Comparison of ENCODE assay signal across 1 cellular context in the genomic region with DNA sequence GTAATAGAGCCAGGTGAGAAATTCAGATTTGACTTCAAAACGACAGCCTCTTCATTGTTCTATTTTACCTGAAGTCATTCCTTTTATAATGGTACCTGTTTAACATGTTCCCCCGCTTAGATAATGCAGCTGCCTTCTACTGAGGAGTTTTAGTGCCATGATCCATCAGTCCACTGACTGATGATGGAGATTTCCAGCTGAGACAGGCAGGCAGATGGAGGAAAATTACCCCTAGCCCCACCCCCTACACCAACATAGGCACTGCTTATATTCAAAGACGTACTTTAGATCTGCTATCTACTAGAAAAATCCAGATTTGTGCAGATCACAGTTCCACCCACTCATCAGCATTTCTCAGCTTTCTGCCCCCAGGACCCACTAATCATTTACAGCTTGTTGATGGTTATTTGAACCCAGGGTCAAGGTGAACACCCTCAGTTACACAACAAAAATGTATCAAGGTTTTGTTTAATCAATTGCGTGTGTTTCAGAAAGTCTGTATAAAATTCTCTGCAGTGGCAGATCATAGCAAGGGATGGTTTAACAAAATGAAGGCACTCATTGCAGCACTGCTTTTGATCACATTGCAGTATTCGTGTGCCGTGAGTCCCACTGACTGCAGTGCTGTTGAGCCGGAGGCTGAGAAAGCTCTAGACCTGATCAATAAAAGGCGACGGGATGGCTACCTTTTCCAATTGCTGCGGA.
TF ChIP-seq lines count a peak whose summit lies in the region.

A gene with protein sequence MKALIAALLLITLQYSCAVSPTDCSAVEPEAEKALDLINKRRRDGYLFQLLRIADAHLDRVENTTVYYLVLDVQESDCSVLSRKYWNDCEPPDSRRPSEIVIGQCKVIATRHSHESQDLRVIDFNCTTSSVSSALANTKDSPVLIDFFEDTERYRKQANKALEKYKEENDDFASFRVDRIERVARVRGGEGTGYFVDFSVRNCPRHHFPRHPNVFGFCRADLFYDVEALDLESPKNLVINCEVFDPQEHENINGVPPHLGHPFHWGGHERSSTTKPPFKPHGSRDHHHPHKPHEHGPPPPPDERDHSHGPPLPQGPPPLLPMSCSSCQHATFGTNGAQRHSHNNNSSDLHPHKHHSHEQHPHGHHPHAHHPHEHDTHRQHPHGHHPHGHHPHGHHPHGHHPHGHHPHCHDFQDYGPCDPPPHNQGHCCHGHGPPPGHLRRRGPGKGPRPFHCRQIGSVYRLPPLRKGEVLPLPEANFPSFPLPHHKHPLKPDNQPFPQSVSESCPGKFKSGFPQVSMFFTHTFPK (plus strand): TSS at position 531 of the 705 bp plus-strand sequence. CDS start 18 bp downstream, at position 549.

TF ChIP-seq in liver, 16 proteins besides CTCF, POLR2A, EP300 and RAD21 (continued from another document):
- TF ChIP-seq, protein P1, sequence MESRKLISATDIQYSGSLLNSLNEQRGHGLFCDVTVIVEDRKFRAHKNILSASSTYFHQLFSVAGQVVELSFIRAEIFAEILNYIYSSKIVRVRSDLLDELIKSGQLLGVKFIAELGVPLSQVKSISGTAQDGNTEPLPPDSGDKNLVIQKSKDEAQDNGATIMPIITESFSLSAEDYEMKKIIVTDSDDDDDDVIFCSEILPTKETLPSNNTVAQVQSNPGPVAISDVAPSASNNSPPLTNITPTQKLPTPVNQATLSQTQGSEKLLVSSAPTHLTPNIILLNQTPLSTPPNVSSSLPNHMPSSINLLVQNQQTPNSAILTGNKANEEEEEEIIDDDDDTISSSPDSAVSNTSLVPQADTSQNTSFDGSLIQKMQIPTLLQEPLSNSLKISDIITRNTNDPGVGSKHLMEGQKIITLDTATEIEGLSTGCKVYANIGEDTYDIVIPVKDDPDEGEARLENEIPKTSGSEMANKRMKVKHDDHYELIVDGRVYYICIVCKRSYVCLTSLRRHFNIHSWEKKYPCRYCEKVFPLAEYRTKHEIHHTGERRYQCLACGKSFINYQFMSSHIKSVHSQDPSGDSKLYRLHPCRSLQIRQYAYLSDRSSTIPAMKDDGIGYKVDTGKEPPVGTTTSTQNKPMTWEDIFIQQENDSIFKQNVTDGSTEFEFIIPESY (IDR thresholded peaks at IDR 0.05): peak; percentile 84
- TF ChIP-seq FOXA1 (IDR thresholded peaks at IDR 0.05) (peak; percentile 38), YY1 (IDR thresholded peaks at IDR 0.05) (peak; percentile 92), RXRA (IDR thresholded peaks at IDR 0.05) (peak; percentile 84 to 95), GABPA (IDR thresholded peaks at IDR 0.05 in 1 of 2, conservative IDR thresholded peaks at IDR 0.05 in 1 of 2) (no peak), TAF1 (conservative IDR thresholded peaks at IDR 0.05) (peak; percentile 13), SP1 (IDR thresholded peaks at IDR 0.05) (peak; percentile 82), NR2F2 (IDR thresholded peaks at IDR 0.05) (peak; percentile 75), HNF4G (IDR thresholded peaks at IDR 0.05) (peak; percentile 73)
- TF ChIP-seq, protein P2, sequence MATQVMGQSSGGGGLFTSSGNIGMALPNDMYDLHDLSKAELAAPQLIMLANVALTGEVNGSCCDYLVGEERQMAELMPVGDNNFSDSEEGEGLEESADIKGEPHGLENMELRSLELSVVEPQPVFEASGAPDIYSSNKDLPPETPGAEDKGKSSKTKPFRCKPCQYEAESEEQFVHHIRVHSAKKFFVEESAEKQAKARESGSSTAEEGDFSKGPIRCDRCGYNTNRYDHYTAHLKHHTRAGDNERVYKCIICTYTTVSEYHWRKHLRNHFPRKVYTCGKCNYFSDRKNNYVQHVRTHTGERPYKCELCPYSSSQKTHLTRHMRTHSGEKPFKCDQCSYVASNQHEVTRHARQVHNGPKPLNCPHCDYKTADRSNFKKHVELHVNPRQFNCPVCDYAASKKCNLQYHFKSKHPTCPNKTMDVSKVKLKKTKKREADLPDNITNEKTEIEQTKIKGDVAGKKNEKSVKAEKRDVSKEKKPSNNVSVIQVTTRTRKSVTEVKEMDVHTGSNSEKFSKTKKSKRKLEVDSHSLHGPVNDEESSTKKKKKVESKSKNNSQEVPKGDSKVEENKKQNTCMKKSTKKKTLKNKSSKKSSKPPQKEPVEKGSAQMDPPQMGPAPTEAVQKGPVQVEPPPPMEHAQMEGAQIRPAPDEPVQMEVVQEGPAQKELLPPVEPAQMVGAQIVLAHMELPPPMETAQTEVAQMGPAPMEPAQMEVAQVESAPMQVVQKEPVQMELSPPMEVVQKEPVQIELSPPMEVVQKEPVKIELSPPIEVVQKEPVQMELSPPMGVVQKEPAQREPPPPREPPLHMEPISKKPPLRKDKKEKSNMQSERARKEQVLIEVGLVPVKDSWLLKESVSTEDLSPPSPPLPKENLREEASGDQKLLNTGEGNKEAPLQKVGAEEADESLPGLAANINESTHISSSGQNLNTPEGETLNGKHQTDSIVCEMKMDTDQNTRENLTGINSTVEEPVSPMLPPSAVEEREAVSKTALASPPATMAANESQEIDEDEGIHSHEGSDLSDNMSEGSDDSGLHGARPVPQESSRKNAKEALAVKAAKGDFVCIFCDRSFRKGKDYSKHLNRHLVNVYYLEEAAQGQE (IDR thresholded peaks at IDR 0.05): peak; percentile 89
- TF ChIP-seq, protein P3, sequence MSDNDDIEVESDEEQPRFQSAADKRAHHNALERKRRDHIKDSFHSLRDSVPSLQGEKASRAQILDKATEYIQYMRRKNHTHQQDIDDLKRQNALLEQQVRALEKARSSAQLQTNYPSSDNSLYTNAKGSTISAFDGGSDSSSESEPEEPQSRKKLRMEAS (IDR thresholded peaks at IDR 0.05): peak; percentile 79
TF ChIP-seq in liver: peak in this region for 14.
